1 cellular context compared by ENCODE assay signal in the genomic region with DNA sequence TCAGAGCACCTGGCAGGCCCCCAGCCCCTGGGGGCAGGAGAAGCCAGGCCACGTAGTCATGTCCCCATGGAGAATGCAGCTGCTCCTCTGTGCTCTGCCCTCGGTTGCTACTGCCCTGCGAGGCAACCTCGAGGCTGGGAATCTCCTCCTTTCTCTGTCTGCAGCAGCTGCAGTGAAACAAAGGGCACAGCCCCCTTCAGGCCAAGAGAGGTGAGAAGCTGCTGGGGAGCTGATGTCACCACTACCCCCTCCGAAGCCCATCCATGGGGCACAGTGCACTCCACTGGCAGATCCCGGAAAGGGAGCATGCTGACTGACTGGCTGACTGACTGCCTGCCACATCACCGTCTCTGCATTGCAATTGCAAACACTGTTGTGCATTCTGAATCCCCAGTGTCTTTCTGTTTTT.
TF ChIP-seq lines count a peak whose summit lies in the region.

No MANE protein-coding gene starts in this region.

TF ChIP-seq in HCT116, 20 proteins besides CTCF, POLR2A, EP300 and RAD21 (continued from another document):
- TF ChIP-seq, protein P1, sequence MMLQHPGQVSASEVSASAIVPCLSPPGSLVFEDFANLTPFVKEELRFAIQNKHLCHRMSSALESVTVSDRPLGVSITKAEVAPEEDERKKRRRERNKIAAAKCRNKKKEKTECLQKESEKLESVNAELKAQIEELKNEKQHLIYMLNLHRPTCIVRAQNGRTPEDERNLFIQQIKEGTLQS (IDR thresholded peaks at IDR 0.05), result no peak
- TF ChIP-seq POLR2AphosphoS5 (IDR thresholded peaks at IDR 0.05; ENCODE audit: low read depth, low read length) (no peak), EGR1 (IDR thresholded peaks at IDR 0.05; ENCODE audit: low read depth) (no peak)
